ENCODE assay signal across 18 cellular contexts in the genomic region with DNA sequence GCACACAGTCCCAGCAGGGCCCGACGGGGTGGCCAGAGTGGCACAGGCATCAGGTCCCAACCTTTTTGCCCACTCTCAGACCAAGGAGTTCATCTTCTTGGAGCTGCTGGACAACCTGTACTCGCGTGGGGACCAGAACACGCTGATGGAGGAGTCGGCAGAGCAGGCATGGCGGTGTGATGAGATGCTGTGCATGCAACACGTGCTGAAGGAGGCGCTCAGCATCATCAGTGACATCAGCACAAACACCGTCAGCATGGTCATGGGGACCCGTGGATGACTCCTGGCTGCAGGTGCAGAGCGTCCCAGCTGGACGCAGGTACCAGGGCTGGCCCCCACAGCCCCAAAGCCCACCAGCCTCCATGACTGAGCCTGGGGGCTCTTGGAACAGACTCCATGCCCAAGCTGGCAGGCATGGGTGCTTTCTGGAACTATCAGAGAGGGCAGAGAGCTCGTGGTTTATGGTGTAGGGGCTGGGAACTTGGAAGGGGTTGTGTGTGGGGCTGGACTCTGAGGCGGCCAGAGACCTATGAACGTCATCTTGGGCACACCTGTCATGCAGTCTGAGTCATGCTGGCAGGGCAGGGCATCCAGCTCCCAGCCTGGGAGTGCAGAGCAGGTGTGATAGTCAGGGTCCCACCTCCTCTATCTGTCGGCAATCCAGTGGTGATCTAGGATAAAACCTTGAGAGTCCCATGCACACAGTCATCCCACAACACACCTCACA.
"Had no signal": no experiment of that assay in that cellular context is flagged by ENCODE, and none has a peak within 500 bp of the region (broad histone marks: within the 10 kb centered on the region; RNA-seq: fewer than 3 reads in every experiment).

No MANE protein-coding gene starts in this region.

- H3K4me3 Mint-ChIP-seq: activated CD4-positive, alpha-beta memory T cell treated with anti-CD3 and anti-CD28 coated beads, Interleukin-2, amount 10 ng/mL, durations not matched to agents 7 days and 5 days; naive thymus-derived CD4-positive, alpha-beta T cell; stimulated activated memory B cell treated with anti-CD40 and anti-IgM and Interleukin-4, amounts not matched to agents 10 μg/mL and 1 μg/mL and 100 μg/mL, for 72 hours; WTC11 had no signal

- H3K9me3 Mint-ChIP-seq: activated CD4-positive, alpha-beta memory T cell treated with anti-CD3 and anti-CD28 coated beads, Interleukin-2, amount 10 ng/mL, durations not matched to agents 7 days and 5 days; naive thymus-derived CD4-positive, alpha-beta T cell; stimulated activated memory B cell treated with anti-CD40 and anti-IgM and Interleukin-4, amounts not matched to agents 10 μg/mL and 1 μg/mL and 100 μg/mL, for 72 hours; WTC11 had no signal

- H3K4me1 ChIP-seq: gastrocnemius medialis, heart left ventricle, thyroid gland, uterus had no signal

- DNase-seq: activated CD4-positive, alpha-beta memory T cell treated with anti-CD3 and anti-CD28 coated beads, Interleukin-2, amount 10 ng/mL, durations not matched to agents 7 days and 5 days; activated CD4-positive, alpha-beta T cell treated with anti-CD3 and anti-CD28 coated beads for 4 hours; activated naive CD4-positive, alpha-beta T cell; anterior cingulate cortex; brain microvascular endothelial cell; cortex of kidney; effector CD8-positive, alpha-beta T cell; gastrocnemius medialis; heart left ventricle; naive thymus-derived CD4-positive, alpha-beta T cell; stimulated activated CD4-positive, alpha-beta T cell treated with anti-CD3 and anti-CD28 coated beads, Interleukin-2, amount 100 ng/mL, for 48 hours; thyroid gland; uterus had no signal

- ATAC-seq: gastrocnemius medialis; heart left ventricle; naive thymus-derived CD4-positive, alpha-beta T cell; stimulated activated memory B cell treated with anti-CD40 and anti-IgM and Interleukin-4, amounts not matched to agents 10 μg/mL and 1 μg/mL and 100 μg/mL, for 72 hours; WTC11 had no signal

- H3K9ac ChIP-seq: parathyroid adenoma had no signal

- H3K36me3 ChIP-seq: brain microvascular endothelial cell, gastrocnemius medialis, heart left ventricle, thyroid gland, uterus had no signal

- H3K4me3 ChIP-seq: gastrocnemius medialis, heart left ventricle, thyroid gland, uterus had no signal

- H3K9me3 ChIP-seq: gastrocnemius medialis, heart left ventricle, thyroid gland, uterus had no signal

- H3K27ac Mint-ChIP-seq: activated CD4-positive, alpha-beta memory T cell treated with anti-CD3 and anti-CD28 coated beads, Interleukin-2, amount 10 ng/mL, durations not matched to agents 7 days and 5 days; naive thymus-derived CD4-positive, alpha-beta T cell; stimulated activated memory B cell treated with anti-CD40 and anti-IgM and Interleukin-4, amounts not matched to agents 10 μg/mL and 1 μg/mL and 100 μg/mL, for 72 hours; WTC11 had no signal

- H2AFZ ChIP-seq: parathyroid adenoma had no signal

- H3K27ac ChIP-seq: brain microvascular endothelial cell, gastrocnemius medialis, heart left ventricle, parathyroid adenoma, thyroid gland, uterus had no signal

- H3K36me3 Mint-ChIP-seq: naive thymus-derived CD4-positive, alpha-beta T cell; stimulated activated memory B cell treated with anti-CD40 and anti-IgM and Interleukin-4, amounts not matched to agents 10 μg/mL and 1 μg/mL and 100 μg/mL, for 72 hours; WTC11 had no signal

- H3K79me2 ChIP-seq: parathyroid adenoma had no signal

- H3K27me3 ChIP-seq: brain microvascular endothelial cell, gastrocnemius medialis, heart left ventricle, thyroid gland, uterus had no signal

- FAIRE-seq: endothelial cell of umbilical vein, TTC549 had no signal
